ENCODE assay signal across 8 cellular contexts in genomic region chr3:176514297-176514696, GRCh38.
DNase-seq lines count a peak whose midpoint lies in the region; ATAC-seq and TF ChIP-seq lines count a peak whose summit lies in the region.

No MANE protein-coding gene starts in this region.

- H3K36me3 ChIP-seq in SJSA1 (no peaks in the 10 kb centered on the region), gastroesophageal sphincter (no peaks in the 10 kb centered on the region), transverse colon (no peaks in the 10 kb centered on the region)

- H3K27ac ChIP-seq in SJSA1 (no peak overlapping the region), gastroesophageal sphincter (no peak overlapping the region), transverse colon (no peak overlapping the region)

- DNase-seq in AG09319 (ENCODE audit: extremely low read depth, low read depth) (peak; percentile 5), GM13977 (ENCODE audit: low spot score) (peak; percentile 3), SJSA1 (ENCODE audit: low read depth in 1 of 2, low spot score in 2 of 2) (peak; percentile 33 to 56), transverse colon (no peak), NCI-H510A treated with DMSO at 0.1 percent for 48 hours (lab: John Stamatoyannopoulos, UW) (no peak)

- TF ChIP-seq POLR2A in gastroesophageal sphincter (IDR thresholded peaks at IDR 0.05): no peak
- no peak for TF ChIP-seq POLR2A in transverse colon (IDR thresholded peaks at IDR 0.05)

- no peak for TF ChIP-seq EP300 in gastroesophageal sphincter (IDR thresholded peaks at IDR 0.05)
- no peak for TF ChIP-seq EP300 in transverse colon (IDR thresholded peaks at IDR 0.05; ENCODE audit: low read depth)

- WGBS in gastroesophageal sphincter (ENCODE audit: low coverage in 1 of 2), 2 donors: 58 to 62% methylated on average over 8 to 9 of the region's 10 CpGs
- 68 to 88% methylated on average over 5 to 10 of the region's 10 CpGs for WGBS in transverse colon (ENCODE audit: low coverage in 1 of 2), 2 donors

- in situ Hi-C loops in GM13977 (cut with MboI; ENCODE audit: low pct_unique_long_range_greater_than_20kb, low sequenced_read_pairs, unreplicated experiment): no loop called here
- in situ Hi-C loops in transverse colon (cut with MboI; ENCODE audit: low pct_ligation_motif_present in 1 of 4, low pct_unique_long_range_greater_than_20kb in 1 of 4, low sequenced_read_pairs in 3 of 4): loop anchor here in 2 of 4 donors (25.0 kb wide), 1 partner anchor 423 kb away; no protein-coding TSS in a partner anchor

- H3K9me3 ChIP-seq in SJSA1 (replicated peaks) (no peaks in the 10 kb centered on the region), gastroesophageal sphincter (peaks cover 0 to 41% (median 0%) of the 10 kb centered on the region in 3 donors), transverse colon (peaks cover 19 to 29% of the 10 kb centered on the region in 2 donors)

- H3K4me1 ChIP-seq in SJSA1 (replicated peaks) (no peaks in the 10 kb centered on the region), gastroesophageal sphincter (no peaks in the 10 kb centered on the region), transverse colon (no peaks in the 10 kb centered on the region)

- intact Hi-C loops in transverse colon (cut with DNase I; ENCODE audit: low total_unique reads): loop anchor here (2.0 to 5.0 kb wide), 2 partner anchors 148 to 425 kb away; no protein-coding TSS in a partner anchor

- H3K4me3 ChIP-seq in SJSA1: no peak overlapping the region
- no peak overlapping the region for H3K4me3 ChIP-seq in gastroesophageal sphincter
- H3K4me3 ChIP-seq in transverse colon: no peak overlapping the region

- H3K27me3 ChIP-seq in SJSA1 (replicated peaks) (no peaks in the 10 kb centered on the region), gastroesophageal sphincter (no peaks in the 10 kb centered on the region), transverse colon (no peaks in the 10 kb centered on the region)

- TF ChIP-seq CTCF in AG09319 (IDR thresholded peaks at IDR 0.05; ENCODE audit: low read depth, low read length): peak; percentile 52
- peak; percentile 29 for TF ChIP-seq CTCF in GM13977 (IDR thresholded peaks at IDR 0.05; ENCODE audit: extremely low read depth, insufficient read depth, missing control alignments)
- peak; percentile 37 to 74 (median 52) for TF ChIP-seq CTCF in gastroesophageal sphincter (IDR thresholded peaks at IDR 0.05)
- peak; percentile 38 to 55 (median 47) for TF ChIP-seq CTCF in transverse colon (IDR thresholded peaks at IDR 0.05)

- ATAC-seq in gastroesophageal sphincter (no peak), GM19023 (IDR thresholded peaks at IDR 0.05; ENCODE audit: unreplicated experiment) (no peak), HG02623 (IDR thresholded peaks at IDR 0.05; ENCODE audit: unreplicated experiment) (no peak)

Comparison
In these comparisons a context has a peak if more than half of its experiments do, and no peak if none do; other contexts are left out.
1. DNase-seq: peak in AG09319 (single experiment), GM13977 (single experiment) and SJSA1 (2 of 2); none in transverse colon (single experiment) and NCI-H510A treated with DMSO at 0.1 percent for 48 hours (single experiment).
2. Peak in every context shown above with its lines, with median percentiles within 50 percentile points of each other: CTCF ChIP-seq.